In genomic region chr3:189056612-189057352, GRCh38 we compare ENCODE assay signal across 27 cellular contexts.
"Had no signal": no experiment of that assay in that cellular context is flagged by ENCODE, and none has a peak within 500 bp of the region (broad histone marks: within the 10 kb centered on the region; RNA-seq: fewer than 3 reads in every experiment).

No MANE protein-coding gene starts in this region.

- H3K9me3 ChIP-seq: adrenal gland, SJSA1 had no signal

- H3K27ac ChIP-seq: adrenal gland, SJSA1 had no signal

- H3K36me3 ChIP-seq: adrenal gland, SJSA1 had no signal

- ATAC-seq: K562, Panc1, T-helper 17 cell had no signal

- H3K4me1 ChIP-seq: adrenal gland, SJSA1 had no signal

- H3K4me3 ChIP-seq: adrenal gland, K562, SJSA1 had no signal

- DNase-seq: activated B cell treated with CpG ODN at 0.5 μM for 24 hours; activated CD4-positive, alpha-beta memory T cell treated with anti-CD3 and anti-CD28 coated beads, Interleukin-2, amount 10 ng/mL, durations not matched to agents 7 days and 5 days; activated CD4-positive, alpha-beta T cell treated with anti-CD3 and anti-CD28 coated beads for 1 hour; activated CD4-positive, alpha-beta T cell treated with anti-CD3 and anti-CD28 coated beads, Interleukin-2, amount 10 ng/mL, durations not matched to agents 7 days and 5 days; activated gamma-delta T cell treated with Interleukin-2 at 50 U/mL for 16 hours; activated naive CD4-positive, alpha-beta T cell treated with anti-CD3 and anti-CD28 coated beads, Interleukin-2, amount 10 ng/mL, durations not matched to agents 7 days and 5 days; activated naive CD8-positive, alpha-beta T cell treated with anti-CD3 and anti-CD28 coated beads for 36 hours; activated T-cell treated with anti-CD3 and anti-CD28 coated beads for 4 hours; activated T-cell treated with anti-CD3 and anti-CD28 coated beads, Interleukin-2, amount 50 U/mL, for 48 hours; adrenal gland; Karpas-422; MM.1S; NCI-H1105; NCI-H1436; NCI-H1694 treated with DMSO at 0.1 percent for 48 hours; NCI-H2029 treated with DMSO at 0.1 percent for 48 hours; NCI-H345; NCI-H510A; NCI-H526 treated with DMSO at 0.1 percent for 48 hours; NCI-H82; RPMI8226; SHP77; T-helper 17 cell; T-helper 9 cell had no signal

- H3K27me3 ChIP-seq: adrenal gland, SJSA1 had no signal
